Comparison of ENCODE assay signal across 1 cellular context in genomic region chr11:117439256-117439655, GRCh38.
TF ChIP-seq lines count a peak whose summit lies in the region.

No MANE protein-coding gene starts in this region.

TF ChIP-seq in H1, 55 proteins besides CTCF, POLR2A, EP300 and RAD21 (continued from another document):
- TF ChIP-seq CEBPB (IDR thresholded peaks at IDR 0.05; ENCODE audit: low read depth, low read length): no peak
- no peak for TF ChIP-seq RNF2 (IDR thresholded peaks at IDR 0.05; ENCODE audit: borderline replicate concordance, low read depth, low read length, missing control alignments, poor library complexity, severe bottlenecking)
- TF ChIP-seq MAFK (IDR thresholded peaks at IDR 0.05; ENCODE audit: low read depth, low read length): no peak
- no peak for TF ChIP-seq SRF (IDR thresholded peaks at IDR 0.05; ENCODE audit: low read depth, low read length)
- no peak for TF ChIP-seq CBX8 (IDR thresholded peaks at IDR 0.05; ENCODE audit: borderline replicate concordance, low read depth, low read length)
- no peak for TF ChIP-seq EGR1 (IDR thresholded peaks at IDR 0.05; ENCODE audit: borderline replicate concordance, low read depth, low read length)
- TF ChIP-seq SP4 (IDR thresholded peaks at IDR 0.05; ENCODE audit: low read length): no peak
- no peak for TF ChIP-seq ZNF274 (IDR thresholded peaks at IDR 0.05; ENCODE audit: borderline replicate concordance, extremely low read depth, low read length)
TF ChIP-seq in H1: peak in this region for 0.
